ENCODE assay signal across 1 cellular context in the genomic region with DNA sequence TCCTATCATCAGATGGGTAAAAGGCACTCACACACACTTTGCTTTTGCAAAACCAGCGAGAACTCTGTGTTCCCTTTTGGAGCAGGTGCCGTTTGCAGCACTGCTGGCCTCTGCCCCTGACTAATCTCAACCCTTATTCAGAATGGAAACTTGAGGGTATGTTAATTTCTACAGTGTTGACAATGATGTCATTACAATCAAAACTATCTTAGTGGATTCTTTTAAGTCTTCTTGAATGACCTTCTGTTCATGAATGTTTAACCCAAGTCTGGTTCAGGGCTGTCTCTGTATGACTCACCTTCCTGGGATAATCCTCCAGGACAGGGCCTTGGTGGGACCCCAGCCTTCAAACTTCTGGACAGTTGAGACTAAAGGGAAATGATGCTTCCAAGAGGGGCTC.
TF ChIP-seq lines count a peak whose summit lies in the region.

No MANE protein-coding gene starts in this region.

TF ChIP-seq in WTC11, 78 proteins besides CTCF, POLR2A, EP300 and RAD21 (continued from another document):
- no peak for TF ChIP-seq ZNF425 (CRISPR knock-in tag; conservative IDR thresholded peaks at IDR 0.05)
- TF ChIP-seq, protein P1, sequence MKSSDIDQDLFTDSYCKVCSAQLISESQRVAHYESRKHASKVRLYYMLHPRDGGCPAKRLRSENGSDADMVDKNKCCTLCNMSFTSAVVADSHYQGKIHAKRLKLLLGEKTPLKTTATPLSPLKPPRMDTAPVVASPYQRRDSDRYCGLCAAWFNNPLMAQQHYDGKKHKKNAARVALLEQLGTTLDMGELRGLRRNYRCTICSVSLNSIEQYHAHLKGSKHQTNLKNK (CRISPR knock-in tag; IDR thresholded peaks at IDR 0.05) = no peak
- TF ChIP-seq ZNF138 (CRISPR knock-in tag; conservative IDR thresholded peaks at IDR 0.05) = no peak
- TF ChIP-seq, protein P2, sequence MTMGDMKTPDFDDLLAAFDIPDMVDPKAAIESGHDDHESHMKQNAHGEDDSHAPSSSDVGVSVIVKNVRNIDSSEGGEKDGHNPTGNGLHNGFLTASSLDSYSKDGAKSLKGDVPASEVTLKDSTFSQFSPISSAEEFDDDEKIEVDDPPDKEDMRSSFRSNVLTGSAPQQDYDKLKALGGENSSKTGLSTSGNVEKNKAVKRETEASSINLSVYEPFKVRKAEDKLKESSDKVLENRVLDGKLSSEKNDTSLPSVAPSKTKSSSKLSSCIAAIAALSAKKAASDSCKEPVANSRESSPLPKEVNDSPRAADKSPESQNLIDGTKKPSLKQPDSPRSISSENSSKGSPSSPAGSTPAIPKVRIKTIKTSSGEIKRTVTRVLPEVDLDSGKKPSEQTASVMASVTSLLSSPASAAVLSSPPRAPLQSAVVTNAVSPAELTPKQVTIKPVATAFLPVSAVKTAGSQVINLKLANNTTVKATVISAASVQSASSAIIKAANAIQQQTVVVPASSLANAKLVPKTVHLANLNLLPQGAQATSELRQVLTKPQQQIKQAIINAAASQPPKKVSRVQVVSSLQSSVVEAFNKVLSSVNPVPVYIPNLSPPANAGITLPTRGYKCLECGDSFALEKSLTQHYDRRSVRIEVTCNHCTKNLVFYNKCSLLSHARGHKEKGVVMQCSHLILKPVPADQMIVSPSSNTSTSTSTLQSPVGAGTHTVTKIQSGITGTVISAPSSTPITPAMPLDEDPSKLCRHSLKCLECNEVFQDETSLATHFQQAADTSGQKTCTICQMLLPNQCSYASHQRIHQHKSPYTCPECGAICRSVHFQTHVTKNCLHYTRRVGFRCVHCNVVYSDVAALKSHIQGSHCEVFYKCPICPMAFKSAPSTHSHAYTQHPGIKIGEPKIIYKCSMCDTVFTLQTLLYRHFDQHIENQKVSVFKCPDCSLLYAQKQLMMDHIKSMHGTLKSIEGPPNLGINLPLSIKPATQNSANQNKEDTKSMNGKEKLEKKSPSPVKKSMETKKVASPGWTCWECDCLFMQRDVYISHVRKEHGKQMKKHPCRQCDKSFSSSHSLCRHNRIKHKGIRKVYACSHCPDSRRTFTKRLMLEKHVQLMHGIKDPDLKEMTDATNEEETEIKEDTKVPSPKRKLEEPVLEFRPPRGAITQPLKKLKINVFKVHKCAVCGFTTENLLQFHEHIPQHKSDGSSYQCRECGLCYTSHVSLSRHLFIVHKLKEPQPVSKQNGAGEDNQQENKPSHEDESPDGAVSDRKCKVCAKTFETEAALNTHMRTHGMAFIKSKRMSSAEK (CRISPR knock-in tag; IDR thresholded peaks at IDR 0.05; ENCODE audit: borderline replicate concordance) = no peak
- TF ChIP-seq ZNF263 (CRISPR knock-in tag; IDR thresholded peaks at IDR 0.05; ENCODE audit: low read depth) = no peak
